ENCODE assay signal across 18 cellular contexts in genomic region chr15:53918180-53919079, GRCh38. TPM values are rescaled to one million over a fixed set of nuclear protein-coding genes. Genes with fewer than 3 reads are reported as not detected.
DNase-seq lines count a peak whose midpoint lies in the region; ATAC-seq, FAIRE-seq and TF ChIP-seq lines count a peak whose summit lies in the region.
"Had no signal": no experiment of that assay in that cellular context is flagged by ENCODE, and none has a peak within 500 bp of the region (broad histone marks: within the 10 kb centered on the region; RNA-seq: fewer than 3 reads in every experiment).

No MANE protein-coding gene starts in this region.

- H3K9me2 ChIP-seq in GM23338 (ENCODE audit: insufficient read depth): no peaks in the 10 kb centered on the region

- H3K9me3 Mint-ChIP-seq in GM23338 (peaks cover 14% of the 10 kb centered on the region), progenitor cell of endocrine pancreas (ENCODE audit: low read depth) (no peaks in the 10 kb centered on the region), Caco-2 (ENCODE audit: unreplicated experiment) (no peaks in the 10 kb centered on the region)
- H3K9me3 Mint-ChIP-seq: activated CD4-positive, alpha-beta T cell treated with anti-CD3 and anti-CD28 coated beads, Interleukin-2, amount 10 ng/mL, durations not matched to agents 24 days and 14 days; activated T-cell treated with anti-CD3 and anti-CD28 coated beads, Interleukin-2, amount 50 U/mL, for 4 hours had no signal

- H3K36me3 ChIP-seq in GM23338 (ENCODE audit: insufficient read depth) (no peaks in the 10 kb centered on the region), Caco-2 (ENCODE audit: control insufficient read depth, insufficient read depth, low read length) (no peaks in the 10 kb centered on the region)
- H3K36me3 ChIP-seq: colonic mucosa had no signal

- TF ChIP-seq CTCF in GM23338 (conservative IDR thresholded peaks at IDR 0.05; ENCODE audit: low read depth in 2 of 2) (no peak), progenitor cell of endocrine pancreas (IDR thresholded peaks at IDR 0.05; ENCODE audit: unreplicated experiment) (no peak), Caco-2 (IDR thresholded peaks at IDR 0.05; ENCODE audit: insufficient read depth in 1 of 2, low read depth in 1 of 2, low read length in 1 of 2, severe bottlenecking in 1 of 2, unreplicated experiment in 1 of 2) (no peak)

- H3K4me3 Mint-ChIP-seq in GM23338 (no peak overlapping the region), progenitor cell of endocrine pancreas (ENCODE audit: low read depth) (peak overlapping the region; percentile 25), Caco-2 (ENCODE audit: unreplicated experiment) (no peak overlapping the region)
- H3K4me3 Mint-ChIP-seq: activated CD4-positive, alpha-beta T cell treated with anti-CD3 and anti-CD28 coated beads, Interleukin-2, amount 10 ng/mL, durations not matched to agents 24 days and 14 days; activated T-cell treated with anti-CD3 and anti-CD28 coated beads, Interleukin-2, amount 50 U/mL, for 4 hours had no signal

- TF ChIP-seq POLR2A in GM12891 (IDR thresholded peaks at IDR 0.05; ENCODE audit: low read depth, low read length): no peak

- no peaks in the 10 kb centered on the region for H3F3A ChIP-seq in GM23338 (replicated peaks; ENCODE audit: low read depth)

- H3K36me3 Mint-ChIP-seq in GM23338 (ENCODE audit: low read depth) (no peaks in the 10 kb centered on the region), progenitor cell of endocrine pancreas (ENCODE audit: insufficient read depth) (peaks cover 1% of the 10 kb centered on the region), Caco-2 (ENCODE audit: insufficient read depth, unreplicated experiment) (no peaks in the 10 kb centered on the region)

- no peaks in the 10 kb centered on the region for H4K20me1 ChIP-seq in GM23338 (replicated peaks; ENCODE audit: insufficient read depth)

- peaks cover 27% of the 10 kb centered on the region for H3K4me1 Mint-ChIP-seq in GM23338
- H3K4me1 Mint-ChIP-seq in progenitor cell of endocrine pancreas (ENCODE audit: low read depth): peaks cover 21% of the 10 kb centered on the region
- H3K4me1 Mint-ChIP-seq in Caco-2 (ENCODE audit: low read depth, unreplicated experiment): no peaks in the 10 kb centered on the region
- H3K4me1 Mint-ChIP-seq: activated CD4-positive, alpha-beta T cell treated with anti-CD3 and anti-CD28 coated beads, Interleukin-2, amount 10 ng/mL, durations not matched to agents 24 days and 14 days had no signal

- ATAC-seq in GM23338: peak; percentile 82
- ATAC-seq: activated T-cell treated with anti-CD3 and anti-CD28 coated beads, Interleukin-2, amount 50 U/mL, for 4 hours had no signal

- H3K4me2 ChIP-seq in GM23338: no peak overlapping the region

- FAIRE-seq in GM12891 (lab: Jason Lieb, UNC): no peak
- FAIRE-seq: GM19239 had no signal

- H3K27me3 Mint-ChIP-seq in GM23338 (ENCODE audit: insufficient read depth, low read depth, poor library complexity) (peaks cover 5% of the 10 kb centered on the region), progenitor cell of endocrine pancreas (peaks cover 2% of the 10 kb centered on the region), Caco-2 (ENCODE audit: insufficient read depth, unreplicated experiment) (no peaks in the 10 kb centered on the region)
- H3K27me3 Mint-ChIP-seq: activated CD4-positive, alpha-beta T cell treated with anti-CD3 and anti-CD28 coated beads, Interleukin-2, amount 10 ng/mL, durations not matched to agents 24 days and 14 days had no signal

- intact Hi-C loops in Caco-2 (cut with micrococcal nuclease; ENCODE audit: unreplicated experiment): no loop called here

- H3K4me3 ChIP-seq in GM23338 (no peak overlapping the region), Caco-2 (ENCODE audit: low read depth, low read length) (no peak overlapping the region)
- H3K4me3 ChIP-seq: colonic mucosa had no signal

- H3K79me2 ChIP-seq in GM23338 (replicated peaks; ENCODE audit: insufficient read depth): no peaks in the 10 kb centered on the region

- H3K4me1 ChIP-seq in GM23338 (ENCODE audit: insufficient read depth) (no peaks in the 10 kb centered on the region), Caco-2 (peaks cover 11% of the 10 kb centered on the region)
- H3K4me1 ChIP-seq: colonic mucosa had no signal

- no TSS peak for BruUV-seq in Caco-2 (replicated peaks; lab: Mats Ljungman, UMichigan)

- no peak overlapping the region for H3K27ac ChIP-seq in GM23338 (ENCODE audit: low read depth)
- H3K27ac ChIP-seq: C4-2B, colonic mucosa had no signal

- peak overlapping the region; percentile 56 for H2AFZ ChIP-seq in GM23338

- H3K27ac Mint-ChIP-seq in GM23338 (peak overlapping the region; percentile 86), progenitor cell of endocrine pancreas (peak overlapping the region; percentile 53), Caco-2 (ENCODE audit: unreplicated experiment) (no peak overlapping the region)
- H3K27ac Mint-ChIP-seq: activated CD4-positive, alpha-beta T cell treated with anti-CD3 and anti-CD28 coated beads, Interleukin-2, amount 10 ng/mL, durations not matched to agents 24 days and 14 days had no signal

- H3K9me3 ChIP-seq in Caco-2: no peaks in the 10 kb centered on the region
- H3K9me3 ChIP-seq: colonic mucosa had no signal

- CTCF ChIA-PET in Caco-2 (lab: Charles Lee): no interaction called here

- DNase-seq in GM23338 (ENCODE audit: low spot score) (no peak), NCI-H2029 treated with DMSO at 0.1 percent for 48 hours (lab: John Stamatoyannopoulos, UW) (peak; percentile 39), cerebellum (ENCODE audit: low spot score) (peak; percentile 31), progenitor cell of endocrine pancreas (ENCODE audit: low spot score, unreplicated experiment) (no peak), GM12891 (ENCODE audit: insufficient read length, low spot score) (no peak), Caco-2 (no peak)
- DNase-seq in stimulated activated CD4-positive, alpha-beta T cell treated with anti-CD3 and anti-CD28 coated beads, Interleukin-2, amount 100 ng/mL, for 48 hours: no peak
- DNase-seq: activated CD4-positive, alpha-beta T cell treated with anti-CD3 and anti-CD28 coated beads, Interleukin-2, amount 10 ng/mL, durations not matched to agents 24 days and 14 days; activated T-cell treated with anti-CD3 and anti-CD28 coated beads, Interleukin-2, amount 50 U/mL, for 4 hours; amniotic stem cell; colonic mucosa; GF-D8; left cardiac atrium; MV-4-11; T-helper 9 cell had no signal

- H3K27me3 ChIP-seq in GM23338 (ENCODE audit: insufficient read depth) (no peaks in the 10 kb centered on the region), Caco-2 (replicated peaks; ENCODE audit: control insufficient read depth, insufficient read depth, low read length) (no peaks in the 10 kb centered on the region)
- H3K27me3 ChIP-seq: colonic mucosa had no signal

- POLR2A ChIA-PET in Caco-2 (lab: Charles Lee): interaction anchor here (0.5 kb wide), 2 partner anchors 16 to 127 kb away, joined by 3 to 4 read pairs; no protein-coding TSS in a partner anchor

TF ChIP-seq in GM23338, 12 proteins besides CTCF, POLR2A, EP300 and RAD21 (continues in another document):
- no peak for TF ChIP-seq STAT1 (IDR thresholded peaks at IDR 0.05; ENCODE audit: unreplicated experiment)
- TF ChIP-seq JUNB (IDR thresholded peaks at IDR 0.05; ENCODE audit: unreplicated experiment): no peak
- TF ChIP-seq CREB1 (CRISPR knock-in tag; IDR thresholded peaks at IDR 0.05; ENCODE audit: low read depth): no peak

TF ChIP-seq in GM12891, 5 proteins besides CTCF, POLR2A, EP300 and RAD21:
- TF ChIP-seq POLR2AphosphoS5 (IDR thresholded peaks at IDR 0.05; ENCODE audit: low read depth, low read length): no peak
- TF ChIP-seq TAF1 (IDR thresholded peaks at IDR 0.05; ENCODE audit: low read depth, low read length): no peak
- no peak for TF ChIP-seq POU2F2 (IDR thresholded peaks at IDR 0.05; ENCODE audit: low read depth, low read length)
- TF ChIP-seq SPI1 (IDR thresholded peaks at IDR 0.05; ENCODE audit: low read depth, low read length): no peak
- no peak for TF ChIP-seq PAX5 (IDR thresholded peaks at IDR 0.05; ENCODE audit: insufficient read depth, low read length, severe bottlenecking)

RNA-seq across cellular contexts. Expression of gene UNC13C, which starts 59.8 kb away (rescaled TPM):
- total RNA-seq in GM23338 (2014; rRNA removed; shearing (Covaris generic)): 0.03 and 0.58 TPM in 2 replicates
- polyA plus RNA-seq in GM23338 (2016; fragmentation: Nextera tagmentation; extraction: Ambion mirVana): 0.16 TPM in 1 of 2 replicates, not detected in the other
- total RNA-seq in cerebellum (69.0 TPM), progenitor cell of endocrine pancreas (7.3 and 7.7 TPM in 2 replicates), Caco-2 (2022) (2.9 and 3.2 TPM in 2 replicates)
- polyA plus RNA-seq in GM12891 (2012; ENCODE audit: low read depth, missing spikeins): 0.42 TPM
- total RNA-seq: activated CD4-positive, alpha-beta T cell treated with anti-CD3 and anti-CD28 coated beads, Interleukin-2, amount 10 ng/mL, durations not matched to agents 24 days and 14 days; activated T-cell treated with anti-CD3 and anti-CD28 coated beads, Interleukin-2, amount 50 U/mL, for 4 hours; pulmonary artery endothelial cell had no signal

Comparison
In these comparisons a context has a peak if more than half of its experiments do, and no peak if none do; other contexts are left out.
1. DNase-seq: peak in NCI-H2029 treated with DMSO at 0.1 percent for 48 hours (single experiment) and cerebellum (single experiment); none in GM23338 (single experiment), progenitor cell of endocrine pancreas (single experiment), GM12891 (single experiment), stimulated activated CD4-positive, alpha-beta T cell treated with anti-CD3 and anti-CD28 coated beads, Interleukin-2, amount 100 ng/mL, for 48 hours (0 of 2) and Caco-2 (0 of 2).